Comparison of ENCODE assay signal across 22 cellular contexts in the genomic region with DNA sequence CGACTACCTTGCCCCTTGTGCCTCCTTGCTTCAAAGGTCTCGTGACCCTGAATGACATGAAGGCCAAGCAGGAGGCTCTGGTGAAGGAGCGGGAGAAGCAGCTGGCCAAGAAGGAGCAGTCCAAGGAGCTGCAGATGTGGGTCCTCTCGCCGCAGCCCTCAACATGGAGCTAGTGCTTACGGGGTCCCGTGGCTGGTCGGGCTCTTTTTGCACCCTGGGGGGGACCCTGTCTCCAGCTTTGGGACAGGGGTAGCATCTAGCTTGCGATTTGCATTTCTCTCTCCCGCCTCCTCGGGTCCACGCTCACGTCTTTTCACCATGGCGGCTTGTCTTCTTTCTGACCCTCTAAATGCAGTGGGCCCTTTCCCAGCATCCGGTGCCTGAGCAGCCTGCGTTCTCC. TPM values are rescaled to one million over a fixed set of nuclear protein-coding genes. Genes with fewer than 3 reads are reported as not detected.
DNase-seq lines count a peak whose midpoint lies in the region; ATAC-seq and TF ChIP-seq lines count a peak whose summit lies in the region.
"Had no signal": no experiment of that assay in that cellular context is flagged by ENCODE, and none has a peak within 500 bp of the region (broad histone marks: within the 10 kb centered on the region; RNA-seq: fewer than 3 reads in every experiment).

No MANE protein-coding gene starts in this region.

- no peaks in the 10 kb centered on the region for H3K27me3 Mint-ChIP-seq in T-helper 2 cell treated with Interferon-gamma antibody and Interleukin-4, amounts not matched to agents 5 μg/mL and 100 μg/mL, for 36 hours (ENCODE audit: low read depth)
- H3K27me3 Mint-ChIP-seq in H9 (ENCODE audit: low read depth) (no peaks in the 10 kb centered on the region; the same call in none of the 2 replicates), brain (peaks cover 3% of the 10 kb centered on the region)

- no peak overlapping the region for H3K23ac ChIP-seq in H9 (ENCODE audit: insufficient read length, low read depth, low read length)

- H4K8ac ChIP-seq in H9 (replicated peaks; ENCODE audit: insufficient read length, low read depth, low read length), result no peak overlapping the region

- no peaks in the 10 kb centered on the region for H3K27me3 ChIP-seq in H9 (ENCODE audit: insufficient read depth, low read length)
- H3K27me3 ChIP-seq in skeletal muscle satellite cell (ENCODE audit: control insufficient read depth, insufficient read depth, low read length), result no peaks in the 10 kb centered on the region
- H3K27me3 ChIP-seq: MG63, neural progenitor cell, upper lobe of left lung had no signal

- H3K4me1 Mint-ChIP-seq in T-helper 2 cell treated with Interferon-gamma antibody and Interleukin-4, amounts not matched to agents 5 μg/mL and 100 μg/mL, for 36 hours (ENCODE audit: low read depth), result peaks cover 11% of the 10 kb centered on the region
- H3K4me1 Mint-ChIP-seq in H9 (peaks cover 3 to 5% of the 10 kb centered on the region in 2 experiments; a peak in 2 of 4 replicates), brain (peaks cover 13% of the 10 kb centered on the region)

- no peak overlapping the region for H3K18ac ChIP-seq in H9 (ENCODE audit: insufficient read length, low read depth, low read length)

- H2BK5ac ChIP-seq in H9 (ENCODE audit: insufficient read length, low read length), result no peak overlapping the region

- no peak overlapping the region for H3K4me2 ChIP-seq in H9 (ENCODE audit: insufficient read depth, insufficient read length, low read length)
- peak overlapping the region; percentile 91 for H3K4me2 ChIP-seq in skeletal muscle satellite cell (ENCODE audit: low read length)
- H3K4me2 ChIP-seq: neural progenitor cell had no signal

- H3K36me3 Mint-ChIP-seq in T-helper 2 cell treated with Interferon-gamma antibody and Interleukin-4, amounts not matched to agents 5 μg/mL and 100 μg/mL, for 36 hours (ENCODE audit: low read depth), result peaks cover 16% of the 10 kb centered on the region
- H3K36me3 Mint-ChIP-seq in H9 (ENCODE audit: insufficient read depth in 1 of 3, low read depth in 3 of 3), result peaks cover 33 to 68% (median 57%) of the 10 kb centered on the region in 3 experiments
- peaks cover 4% of the 10 kb centered on the region for H3K36me3 Mint-ChIP-seq in brain

- no peaks in the 10 kb centered on the region for H3K79me2 ChIP-seq in H9 (ENCODE audit: insufficient read depth, low read length)

- WGBS in H9 (ENCODE audit: extremely low coverage, insufficient read length, low lambda C conversion rate), result no CpG with 5 or more reads among the region's 16 CpGs

- TF ChIP-seq CTCF in H9 (conservative IDR thresholded peaks at IDR 0.05), result no peak
- TF ChIP-seq CTCF in brain (conservative IDR thresholded peaks at IDR 0.05), result no peak

- H4K20me1 ChIP-seq in H9 (ENCODE audit: control insufficient read depth, insufficient read depth, insufficient read length), result no peaks in the 10 kb centered on the region

- no peak overlapping the region for H2AFZ ChIP-seq in H9 (ENCODE audit: low read length)
- H2AFZ ChIP-seq: neural progenitor cell had no signal

- no peak overlapping the region for H3K14ac ChIP-seq in H9 (ENCODE audit: insufficient read depth, low read length)

- H4K91ac ChIP-seq in H9 (ENCODE audit: insufficient read length, low read depth, low read length), result no peak overlapping the region

- H2BK20ac ChIP-seq in H9 (ENCODE audit: low read depth, low read length, poor library complexity, severe bottlenecking), result no peak overlapping the region

- H3K27ac ChIP-seq in H9 (ENCODE audit: insufficient read length, low read depth, low read length), result no peak overlapping the region
- H3K27ac ChIP-seq: BLaER1, neural progenitor cell had no signal

- H3K4me3 ChIP-seq in skeletal muscle satellite cell (ENCODE audit: low read length), result peak overlapping the region; percentile 81
- H3K4me3 ChIP-seq: MG63, neural progenitor cell had no signal

- no peak for DNase-seq in T-helper 2 cell treated with Interferon-gamma antibody and Interleukin-4, amounts not matched to agents 5 μg/mL and 100 μg/mL, for 36 hours (ENCODE audit: low spot score)
- DNase-seq in T-helper 2 cell, result no peak
- DNase-seq in H9, result no peak
- no peak for DNase-seq in SIG-M5 treated with dmso at 0.1 percent for 504 hours (lab: John Stamatoyannopoulos, UW; ENCODE audit: unreplicated experiment)
- DNase-seq in DMS 273 treated with DMSO at 0.1 percent for 48 hours (lab: John Stamatoyannopoulos, UW), result no peak
- DNase-seq: activated CD4-positive, alpha-beta T cell treated with anti-CD3 and anti-CD28 coated beads, Interleukin-2, amount 50 U/mL, for 1 hour; activated CD8-positive, alpha-beta memory T cell treated with anti-CD3 and anti-CD28 coated beads, Interleukin-2, amount 50 U/mL, for 4 hours; activated naive CD4-positive, alpha-beta T cell treated with Interleukin-2 at 50 U/mL for 16 hours; head of caudate nucleus; MG63; midbrain; NCI-H1436; NCI-H524 treated with DMSO at 0.1 percent for 48 hours; small intestine; stimulated activated CD4-positive, alpha-beta T cell treated with anti-CD3 and anti-CD28 coated beads, Interleukin-2, amount 100 ng/mL, for 48 hours; upper lobe of left lung had no signal

- no peak overlapping the region for H4K5ac ChIP-seq in H9 (ENCODE audit: insufficient read length, low read depth, low read length)

- H3K79me1 ChIP-seq in H9 (ENCODE audit: insufficient read depth, low read depth, low read length, poor library complexity, severe bottlenecking), result no peaks in the 10 kb centered on the region

- H3K27ac Mint-ChIP-seq in T-helper 2 cell treated with Interferon-gamma antibody and Interleukin-4, amounts not matched to agents 5 μg/mL and 100 μg/mL, for 36 hours, result peak overlapping the region; percentile 68
- H3K27ac Mint-ChIP-seq in H9, result no peak overlapping the region; a peak in 1 of 7 replicates
- peak overlapping the region in 2 of 5 experiments; percentile 52 to 84 for H3K27ac Mint-ChIP-seq in brain
- H3K27ac Mint-ChIP-seq: neural progenitor cell had no signal

- H3K23me2 ChIP-seq in H9 (ENCODE audit: insufficient read length, low read depth, low read length, poor library complexity, severe bottlenecking), result peaks cover 2% of the 10 kb centered on the region

- H3T11ph ChIP-seq in H9 (ENCODE audit: low read length), result no peak overlapping the region

- peak overlapping the region; percentile 15 for H3K4me3 Mint-ChIP-seq in T-helper 2 cell treated with Interferon-gamma antibody and Interleukin-4, amounts not matched to agents 5 μg/mL and 100 μg/mL, for 36 hours
- peak overlapping the region; percentile 15 to 16; a peak in 3 of 5 replicates for H3K4me3 Mint-ChIP-seq in H9
- peak overlapping the region; percentile 39 to 63 (median 61) for H3K4me3 Mint-ChIP-seq in brain
- H3K4me3 Mint-ChIP-seq: neural progenitor cell had no signal

- H3K9ac ChIP-seq in H9 (ENCODE audit: extremely low read depth, insufficient read length, low read length), result no peak overlapping the region
- H3K9ac ChIP-seq in skeletal muscle satellite cell (ENCODE audit: low read depth, low read length), result no peak overlapping the region
- H3K9ac ChIP-seq: neural progenitor cell had no signal

- H2BK120ac ChIP-seq in H9 (ENCODE audit: low read depth, low read length, poor library complexity, severe bottlenecking), result no peak overlapping the region

- no peaks in the 10 kb centered on the region for H3K9me3 Mint-ChIP-seq in T-helper 2 cell treated with Interferon-gamma antibody and Interleukin-4, amounts not matched to agents 5 μg/mL and 100 μg/mL, for 36 hours
- H3K9me3 Mint-ChIP-seq in H9 (peaks cover 61 to 79% of the 10 kb centered on the region in 2 experiments), brain (peaks cover 0 to 37% (median 0%) of the 10 kb centered on the region in 5 experiments)

- H2BK15ac ChIP-seq in H9 (ENCODE audit: low read depth, low read length), result no peak overlapping the region

- H3K4ac ChIP-seq in H9 (ENCODE audit: low read depth, low read length), result no peak overlapping the region

- H3K9me3 ChIP-seq in H9 (ENCODE audit: control insufficient read depth, low read depth, low read length) (peaks cover 38% of the 10 kb centered on the region), skeletal muscle satellite cell (replicated peaks; ENCODE audit: low read length) (no peaks in the 10 kb centered on the region)
- H3K9me3 ChIP-seq: MG63, upper lobe of left lung had no signal

- no peak for ATAC-seq in GM21423 (IDR thresholded peaks at IDR 0.05; ENCODE audit: unreplicated experiment)
- ATAC-seq: left lobe of liver had no signal

- H2AK5ac ChIP-seq in H9 (ENCODE audit: insufficient read length, low read length), result no peak overlapping the region

- H3K36me3 ChIP-seq in skeletal muscle satellite cell (ENCODE audit: insufficient read depth, low read length), result peaks cover 35% of the 10 kb centered on the region
- H3K36me3 ChIP-seq: MG63, neural progenitor cell had no signal

- H2BK12ac ChIP-seq in H9 (ENCODE audit: insufficient read length, low read depth, low read length), result no peak overlapping the region

- H3K4me1 ChIP-seq in H9 (ENCODE audit: insufficient read depth, low read length) (no peaks in the 10 kb centered on the region), skeletal muscle satellite cell (ENCODE audit: control insufficient read depth, insufficient read depth, low read length) (peaks cover 12% of the 10 kb centered on the region)
- H3K4me1 ChIP-seq: neural progenitor cell had no signal

- no peak overlapping the region for H3K56ac ChIP-seq in H9 (ENCODE audit: insufficient read length, low read depth, low read length)

RNA-seq across cellular contexts. Expression of a gene that starts 1.8 kb away (rescaled TPM):
- 56.7 and 57.4 TPM in 2 replicates for total RNA-seq in H9 (2021)
- polyA plus RNA-seq in brain (ENCODE audit: insufficient read depth, low read depth, low replicate concordance), result 125 TPM
- 36.5 and 52.0 TPM in 2 replicates for total RNA-seq in skeletal muscle satellite cell (2012; rRNA removed)

RNA-seq across cellular contexts. Expression of a gene that starts 8.8 kb away (rescaled TPM):
- total RNA-seq in H9 (2021), result 111 and 112 TPM in 2 replicates
- 830 TPM for polyA plus RNA-seq in brain (ENCODE audit: insufficient read depth, low read depth, low replicate concordance)
- 62.1 and 83.9 TPM in 2 replicates for total RNA-seq in skeletal muscle satellite cell (2012; rRNA removed)

RNA-seq across cellular contexts. Expression of a gene that starts 12.3 kb away (rescaled TPM):
- 36.3 and 45.5 TPM in 2 replicates for total RNA-seq in H9 (2021)
- 77.4 TPM for polyA plus RNA-seq in brain (ENCODE audit: insufficient read depth, low read depth, low replicate concordance)
- total RNA-seq in skeletal muscle satellite cell (2012; rRNA removed), result 10.4 and 17.3 TPM in 2 replicates

RNA-seq across cellular contexts. Expression of a gene that starts 17.3 kb away (rescaled TPM):
- total RNA-seq in H9 (2021), result 45.6 and 49.2 TPM in 2 replicates
- 270 TPM for polyA plus RNA-seq in brain (ENCODE audit: insufficient read depth, low read depth, low replicate concordance)
- 37.6 and 53.2 TPM in 2 replicates for total RNA-seq in skeletal muscle satellite cell (2012; rRNA removed)

RNA-seq across cellular contexts. Expression of a gene that starts 33.3 kb away (rescaled TPM):
- total RNA-seq in H9 (2021), result 32.1 and 32.5 TPM in 2 replicates
- 63.1 TPM for polyA plus RNA-seq in brain (ENCODE audit: insufficient read depth, low read depth, low replicate concordance)
- total RNA-seq in skeletal muscle satellite cell (2012; rRNA removed), result 21.8 and 24.0 TPM in 2 replicates
